Comparison of ENCODE assay signal across 8 cellular contexts in genomic region chr11:33687733-33688479, GRCh38.
DNase-seq lines count a peak whose midpoint lies in the region; ATAC-seq and TF ChIP-seq lines count a peak whose summit lies in the region.

No MANE protein-coding gene starts in this region.

- H3K4me3 ChIP-seq in GM12865 (ENCODE audit: low read depth, low read length) (no peak overlapping the region), fibroblast of mammary gland (ENCODE audit: control insufficient read depth, low read depth, low read length) (no peak overlapping the region), retinal pigment epithelial cell (ENCODE audit: low read length) (no peak overlapping the region)

- ATAC-seq in SK-N-SH treated with all-trans-retinoic acid at 6 μM for 48 hours (peak; percentile 10; the same call in 1 of the 3 replicates), GM19452 (IDR thresholded peaks at IDR 0.05; ENCODE audit: unreplicated experiment) (no peak)

- DNase-seq in AG08396 (ENCODE audit: low spot score) (peak; percentile 61), GM12865 (ENCODE audit: low read depth) (peak; percentile 74), MV-4-11 (lab: John Stamatoyannopoulos, UW) (peak; percentile 10), fibroblast of mammary gland (ENCODE audit: low read depth) (peak; percentile 81), retinal pigment epithelial cell (ENCODE audit: low read depth) (no peak)
- DNase-seq in central memory CD4-positive, alpha-beta T cell, result no peak

- TF ChIP-seq CTCF in GM12865 (IDR thresholded peaks at IDR 0.05; ENCODE audit: insufficient read depth, low read depth, low read length, missing control alignments) (peak; percentile 58), fibroblast of mammary gland (conservative IDR thresholded peaks at IDR 0.05; ENCODE audit: control insufficient read depth, insufficient read depth, low read depth, low read length) (peak; percentile 90), retinal pigment epithelial cell (conservative IDR thresholded peaks at IDR 0.05; ENCODE audit: low read depth, low read length) (peak; percentile 73)

TF ChIP-seq in SK-N-SH treated with all-trans-retinoic acid at 6 μM for 48 hours, 23 proteins besides CTCF, POLR2A, EP300 and RAD21:
- no peak for TF ChIP-seq TSHZ2 (CRISPR knock-in tag; IDR thresholded peaks at IDR 0.05)
- TF ChIP-seq CREB5 (CRISPR knock-in tag; IDR thresholded peaks at IDR 0.05; ENCODE audit: low read depth), result no peak
- no peak for TF ChIP-seq POU6F1 (CRISPR knock-in tag; IDR thresholded peaks at IDR 0.05; ENCODE audit: borderline replicate concordance, low read depth)
- TF ChIP-seq ZC3H10 (CRISPR knock-in tag; IDR thresholded peaks at IDR 0.05), result no peak
- no peak for TF ChIP-seq GLIS3 (CRISPR knock-in tag; IDR thresholded peaks at IDR 0.05)
- no peak for TF ChIP-seq ZFP3 (CRISPR knock-in tag; IDR thresholded peaks at IDR 0.05)
- TF ChIP-seq TOX (CRISPR knock-in tag; IDR thresholded peaks at IDR 0.05; ENCODE audit: borderline replicate concordance), result no peak
- TF ChIP-seq ZNF70 (CRISPR knock-in tag; IDR thresholded peaks at IDR 0.05), result no peak
- TF ChIP-seq TCF4 (CRISPR knock-in tag; IDR thresholded peaks at IDR 0.05; ENCODE audit: borderline replicate concordance), result no peak
- TF ChIP-seq ARNTL (CRISPR knock-in tag; IDR thresholded peaks at IDR 0.05; ENCODE audit: borderline replicate concordance, low read depth), result no peak
- no peak for TF ChIP-seq BACH2 (CRISPR knock-in tag; IDR thresholded peaks at IDR 0.05; ENCODE audit: borderline replicate concordance)
- no peak for TF ChIP-seq CSRNP3 (CRISPR knock-in tag; IDR thresholded peaks at IDR 0.05)
- TF ChIP-seq OSR1 (CRISPR knock-in tag; IDR thresholded peaks at IDR 0.05), result no peak
- no peak for TF ChIP-seq ESRRG (CRISPR knock-in tag; IDR thresholded peaks at IDR 0.05)
- TF ChIP-seq CSDC2 (CRISPR knock-in tag; IDR thresholded peaks at IDR 0.05), result no peak
- no peak for TF ChIP-seq PATZ1 (CRISPR knock-in tag; IDR thresholded peaks at IDR 0.05; ENCODE audit: borderline replicate concordance)
- TF ChIP-seq PPARA (CRISPR knock-in tag; IDR thresholded peaks at IDR 0.05; ENCODE audit: borderline replicate concordance), result no peak

Comparison
In these comparisons a context has a peak if more than half of its experiments do, and no peak if none do; other contexts are left out.
1. DNase-seq: peak in AG08396 (single experiment), GM12865 (single experiment), MV-4-11 (single experiment) and fibroblast of mammary gland (single experiment); none in retinal pigment epithelial cell (single experiment) and central memory CD4-positive, alpha-beta T cell (single experiment).
2. Peak in every context shown above with its lines, with median percentiles within 50 percentile points of each other: CTCF ChIP-seq.